ENCODE assay signal across 1 cellular context in the genomic region with DNA sequence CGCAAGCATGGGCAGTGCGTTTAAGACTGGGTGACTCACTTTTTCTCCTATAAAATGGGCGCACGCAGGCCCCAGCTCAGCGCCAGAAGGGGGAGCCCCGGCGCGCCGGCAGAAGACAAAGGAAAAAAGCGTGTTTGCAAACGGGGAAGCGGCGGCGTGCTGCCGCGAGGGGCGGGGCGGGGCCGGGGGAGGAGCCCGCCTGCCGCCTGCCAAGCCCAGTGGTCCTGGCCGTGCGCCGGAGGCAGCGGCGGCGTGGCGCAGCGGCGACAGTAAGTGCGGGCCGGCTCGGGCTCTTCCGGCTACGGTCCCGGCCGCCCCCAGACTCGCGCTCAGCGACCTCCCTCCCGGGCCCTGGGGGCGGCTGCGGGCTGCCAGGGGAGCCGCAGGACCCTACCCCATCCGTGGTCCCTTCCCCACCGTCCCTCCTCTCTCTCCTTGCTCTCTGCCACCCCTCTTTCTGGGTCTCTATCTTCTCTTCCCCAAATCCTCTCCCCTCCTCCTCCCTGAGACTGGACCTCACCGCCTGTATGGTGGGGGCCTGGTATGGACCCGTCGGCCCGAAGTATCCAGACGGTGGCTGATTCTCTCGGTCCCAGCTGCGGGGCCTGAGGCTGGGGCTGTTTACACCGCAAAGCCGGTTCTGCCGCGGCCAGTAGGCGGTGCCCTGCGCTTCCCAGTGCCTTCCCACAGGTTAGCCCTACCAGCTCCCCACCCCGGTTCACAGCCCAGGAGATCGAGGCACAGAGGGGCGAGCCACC.
TF ChIP-seq lines count a peak whose summit lies in the region.

A gene (plus strand): TSS at position 218 of the 758 bp plus-strand sequence. CDS start 51 bp downstream, at position 269.

TF ChIP-seq in K562, 482 proteins besides CTCF, POLR2A, EP300 and RAD21 (continued from another document and continues in another):
- TF ChIP-seq, protein P1, sequence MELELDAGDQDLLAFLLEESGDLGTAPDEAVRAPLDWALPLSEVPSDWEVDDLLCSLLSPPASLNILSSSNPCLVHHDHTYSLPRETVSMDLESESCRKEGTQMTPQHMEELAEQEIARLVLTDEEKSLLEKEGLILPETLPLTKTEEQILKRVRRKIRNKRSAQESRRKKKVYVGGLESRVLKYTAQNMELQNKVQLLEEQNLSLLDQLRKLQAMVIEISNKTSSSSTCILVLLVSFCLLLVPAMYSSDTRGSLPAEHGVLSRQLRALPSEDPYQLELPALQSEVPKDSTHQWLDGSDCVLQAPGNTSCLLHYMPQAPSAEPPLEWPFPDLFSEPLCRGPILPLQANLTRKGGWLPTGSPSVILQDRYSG (tag; conservative IDR thresholded peaks at IDR 0.05; ENCODE audit: low read depth), result no peak
- TF ChIP-seq GATAD2A (IDR thresholded peaks at IDR 0.05) (0 out of 2 replicates have a peak, but pooled peaks have one; percentile 55), ZNF197 (CRISPR knock-in tag; IDR thresholded peaks at IDR 0.05; ENCODE audit: low read depth) (peak; percentile 81; the same call in 1 of the 2 replicates), ZNF274 (IDR thresholded peaks at IDR 0.05; ENCODE audit: borderline replicate concordance, low read depth, low read length) (no peak), PYGO2 (tag; IDR thresholded peaks at IDR 0.05) (no peak), CHD1 (IDR thresholded peaks at IDR 0.05; ENCODE audit: low read length) (no peak), NFATC3 (IDR thresholded peaks at IDR 0.05) (no peak), BCOR (IDR thresholded peaks at IDR 0.05) (peak; percentile 100), CREB1 (IDR thresholded peaks at IDR 0.05) (peak; percentile 30; the same call in 1 of the 2 replicates), CREB1 (CRISPR knock-in tag; IDR thresholded peaks at IDR 0.05) (0 out of 2 replicates have a peak, but pooled peaks have one; percentile 36), ZNF124 (CRISPR knock-in tag; IDR thresholded peaks at IDR 0.05) (no peak), RCOR1 (IDR thresholded peaks at IDR 0.05; ENCODE audit: borderline replicate concordance in 1 of 2, low read depth in 2 of 2, low read length in 2 of 2) (peak; percentile 96 to 99), NBN (IDR thresholded peaks at IDR 0.05; ENCODE audit: low read depth) (peak; percentile 42), PURB (CRISPR knock-in tag; IDR thresholded peaks at IDR 0.05; ENCODE audit: low read depth) (no peak), HMG20B (CRISPR knock-in tag; IDR thresholded peaks at IDR 0.05) (no peak), ASH1L (IDR thresholded peaks at IDR 0.05; ENCODE audit: borderline replicate concordance, low read depth, partially characterized antibody) (no peak), KDM1A (IDR thresholded peaks at IDR 0.05) (peak in 1 of 2 experiments; percentile 99; a peak in 3 of 4 replicates), HDAC2 (IDR thresholded peaks at IDR 0.05) (peak; percentile 99; the same call in 1 of the 2 replicates), ZNF445 (CRISPR knock-in tag; IDR thresholded peaks at IDR 0.05; ENCODE audit: low read depth) (no peak), POLR3A (IDR thresholded peaks at IDR 0.05; ENCODE audit: borderline replicate concordance, extremely low read depth, insufficient read depth, insufficient read length) (no peak), HIVEP1 (CRISPR knock-in tag; IDR thresholded peaks at IDR 0.05) (no peak), NR2F6 (CRISPR knock-in tag; IDR thresholded peaks at IDR 0.05) (no peak), ZNF717 (CRISPR knock-in tag; IDR thresholded peaks at IDR 0.05) (no peak), ARNT (IDR thresholded peaks at IDR 0.05) (no peak), MTA3 (IDR thresholded peaks at IDR 0.05; ENCODE audit: borderline replicate concordance) (peak; percentile 53; the same call in 1 of the 2 replicates), ZNF121 (CRISPR knock-in tag; conservative IDR thresholded peaks at IDR 0.05) (no peak), TEAD4 (IDR thresholded peaks at IDR 0.05; ENCODE audit: low read length) (peak; percentile 25; the same call in 1 of the 2 replicates), TEAD4 (CRISPR knock-in tag; IDR thresholded peaks at IDR 0.05; ENCODE audit: borderline replicate concordance) (no peak), RBM14 (IDR thresholded peaks at IDR 0.05; ENCODE audit: borderline replicate concordance, insufficient read depth, low read depth, low read length) (no peak), ILK (tag; IDR thresholded peaks at IDR 0.05; ENCODE audit: borderline replicate concordance, low read depth) (no peak), FOXJ2 (tag; IDR thresholded peaks at IDR 0.05) (no peak), CBX1 (IDR thresholded peaks at IDR 0.05; ENCODE audit: low read depth) (peak; percentile 99), CEBPB (tag; IDR thresholded peaks at IDR 0.05) (no peak)
- TF ChIP-seq, protein P2, sequence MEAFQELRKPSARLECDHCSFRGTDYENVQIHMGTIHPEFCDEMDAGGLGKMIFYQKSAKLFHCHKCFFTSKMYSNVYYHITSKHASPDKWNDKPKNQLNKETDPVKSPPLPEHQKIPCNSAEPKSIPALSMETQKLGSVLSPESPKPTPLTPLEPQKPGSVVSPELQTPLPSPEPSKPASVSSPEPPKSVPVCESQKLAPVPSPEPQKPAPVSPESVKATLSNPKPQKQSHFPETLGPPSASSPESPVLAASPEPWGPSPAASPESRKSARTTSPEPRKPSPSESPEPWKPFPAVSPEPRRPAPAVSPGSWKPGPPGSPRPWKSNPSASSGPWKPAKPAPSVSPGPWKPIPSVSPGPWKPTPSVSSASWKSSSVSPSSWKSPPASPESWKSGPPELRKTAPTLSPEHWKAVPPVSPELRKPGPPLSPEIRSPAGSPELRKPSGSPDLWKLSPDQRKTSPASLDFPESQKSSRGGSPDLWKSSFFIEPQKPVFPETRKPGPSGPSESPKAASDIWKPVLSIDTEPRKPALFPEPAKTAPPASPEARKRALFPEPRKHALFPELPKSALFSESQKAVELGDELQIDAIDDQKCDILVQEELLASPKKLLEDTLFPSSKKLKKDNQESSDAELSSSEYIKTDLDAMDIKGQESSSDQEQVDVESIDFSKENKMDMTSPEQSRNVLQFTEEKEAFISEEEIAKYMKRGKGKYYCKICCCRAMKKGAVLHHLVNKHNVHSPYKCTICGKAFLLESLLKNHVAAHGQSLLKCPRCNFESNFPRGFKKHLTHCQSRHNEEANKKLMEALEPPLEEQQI (IDR thresholded peaks at IDR 0.05), result no peak
- TF ChIP-seq, protein P3, sequence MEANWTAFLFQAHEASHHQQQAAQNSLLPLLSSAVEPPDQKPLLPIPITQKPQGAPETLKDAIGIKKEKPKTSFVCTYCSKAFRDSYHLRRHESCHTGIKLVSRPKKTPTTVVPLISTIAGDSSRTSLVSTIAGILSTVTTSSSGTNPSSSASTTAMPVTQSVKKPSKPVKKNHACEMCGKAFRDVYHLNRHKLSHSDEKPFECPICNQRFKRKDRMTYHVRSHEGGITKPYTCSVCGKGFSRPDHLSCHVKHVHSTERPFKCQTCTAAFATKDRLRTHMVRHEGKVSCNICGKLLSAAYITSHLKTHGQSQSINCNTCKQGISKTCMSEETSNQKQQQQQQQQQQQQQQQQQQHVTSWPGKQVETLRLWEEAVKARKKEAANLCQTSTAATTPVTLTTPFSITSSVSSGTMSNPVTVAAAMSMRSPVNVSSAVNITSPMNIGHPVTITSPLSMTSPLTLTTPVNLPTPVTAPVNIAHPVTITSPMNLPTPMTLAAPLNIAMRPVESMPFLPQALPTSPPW (CRISPR knock-in tag; IDR thresholded peaks at IDR 0.05), result peak; percentile 90
- TF ChIP-seq, protein P4, sequence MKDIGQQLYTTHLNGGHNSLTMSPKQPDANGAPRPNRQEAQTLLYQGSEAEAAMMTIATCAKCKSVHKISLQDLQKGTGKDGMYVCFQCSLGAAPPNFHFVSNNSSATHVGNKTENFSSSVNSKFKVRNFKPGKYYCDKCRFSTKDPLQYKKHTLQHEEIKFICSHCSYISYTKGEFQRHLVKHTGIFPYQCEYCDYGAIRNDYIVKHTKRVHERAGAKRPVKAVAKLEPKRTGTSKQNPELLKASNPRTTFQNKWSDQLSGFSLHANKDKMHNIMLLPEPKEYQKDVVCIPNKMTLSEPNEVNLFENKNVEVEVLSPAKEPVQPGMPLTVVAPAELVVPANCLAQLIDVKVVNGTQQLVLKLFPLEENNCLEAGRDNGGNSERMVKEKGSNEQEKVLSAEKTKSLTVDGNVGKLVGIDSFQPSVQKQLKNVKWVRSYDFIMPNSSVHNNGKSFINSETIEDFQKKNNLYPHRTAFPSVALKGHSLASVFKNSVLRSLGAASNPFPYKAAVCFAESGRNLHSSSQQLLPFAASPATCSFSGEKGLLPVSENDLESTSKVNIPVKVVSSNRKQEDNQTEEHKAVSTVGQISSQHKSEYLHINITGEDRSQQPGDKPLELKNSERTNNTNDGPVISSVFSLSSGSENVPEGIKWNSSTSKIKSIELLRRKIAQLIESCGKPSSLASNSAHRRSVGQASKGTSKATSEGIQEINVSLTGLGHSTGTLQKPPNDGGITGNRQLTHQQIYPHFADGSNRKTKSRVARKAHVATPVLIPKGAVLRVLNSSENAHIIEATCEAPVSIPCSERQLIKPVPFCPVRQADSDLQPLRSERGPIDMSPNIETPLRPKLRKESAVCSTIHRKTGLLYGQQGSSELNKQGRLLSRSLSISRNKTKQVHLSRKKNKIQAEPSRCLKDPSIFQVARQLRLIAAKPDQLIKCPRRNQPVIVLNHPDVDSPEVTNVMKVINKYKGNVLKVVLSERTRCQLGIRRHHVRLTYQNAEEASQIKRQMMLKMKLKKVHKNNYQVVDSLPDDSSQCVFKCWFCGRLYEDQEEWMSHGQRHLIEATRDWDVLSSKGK (CRISPR knock-in tag; IDR thresholded peaks at IDR 0.05), result no peak
- TF ChIP-seq, protein P5, sequence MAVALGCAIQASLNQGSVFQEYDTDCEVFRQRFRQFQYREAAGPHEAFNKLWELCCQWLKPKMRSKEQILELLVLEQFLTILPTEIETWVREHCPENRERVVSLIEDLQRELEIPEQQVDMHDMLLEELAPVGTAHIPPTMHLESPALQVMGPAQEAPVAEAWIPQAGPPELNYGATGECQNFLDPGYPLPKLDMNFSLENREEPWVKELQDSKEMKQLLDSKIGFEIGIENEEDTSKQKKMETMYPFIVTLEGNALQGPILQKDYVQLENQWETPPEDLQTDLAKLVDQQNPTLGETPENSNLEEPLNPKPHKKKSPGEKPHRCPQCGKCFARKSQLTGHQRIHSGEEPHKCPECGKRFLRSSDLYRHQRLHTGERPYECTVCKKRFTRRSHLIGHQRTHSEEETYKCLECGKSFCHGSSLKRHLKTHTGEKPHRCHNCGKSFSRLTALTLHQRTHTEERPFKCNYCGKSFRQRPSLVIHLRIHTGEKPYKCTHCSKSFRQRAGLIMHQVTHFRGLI (CRISPR knock-in tag; IDR thresholded peaks at IDR 0.05), result no peak
- TF ChIP-seq, protein P6, sequence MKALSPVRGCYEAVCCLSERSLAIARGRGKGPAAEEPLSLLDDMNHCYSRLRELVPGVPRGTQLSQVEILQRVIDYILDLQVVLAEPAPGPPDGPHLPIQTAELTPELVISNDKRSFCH (CRISPR knock-in tag; IDR thresholded peaks at IDR 0.05), result no peak
- TF ChIP-seq, protein P6 (tag; IDR thresholded peaks at IDR 0.05), result peak; percentile 59; the same call in 1 of the 2 replicates
- TF ChIP-seq, protein P7, sequence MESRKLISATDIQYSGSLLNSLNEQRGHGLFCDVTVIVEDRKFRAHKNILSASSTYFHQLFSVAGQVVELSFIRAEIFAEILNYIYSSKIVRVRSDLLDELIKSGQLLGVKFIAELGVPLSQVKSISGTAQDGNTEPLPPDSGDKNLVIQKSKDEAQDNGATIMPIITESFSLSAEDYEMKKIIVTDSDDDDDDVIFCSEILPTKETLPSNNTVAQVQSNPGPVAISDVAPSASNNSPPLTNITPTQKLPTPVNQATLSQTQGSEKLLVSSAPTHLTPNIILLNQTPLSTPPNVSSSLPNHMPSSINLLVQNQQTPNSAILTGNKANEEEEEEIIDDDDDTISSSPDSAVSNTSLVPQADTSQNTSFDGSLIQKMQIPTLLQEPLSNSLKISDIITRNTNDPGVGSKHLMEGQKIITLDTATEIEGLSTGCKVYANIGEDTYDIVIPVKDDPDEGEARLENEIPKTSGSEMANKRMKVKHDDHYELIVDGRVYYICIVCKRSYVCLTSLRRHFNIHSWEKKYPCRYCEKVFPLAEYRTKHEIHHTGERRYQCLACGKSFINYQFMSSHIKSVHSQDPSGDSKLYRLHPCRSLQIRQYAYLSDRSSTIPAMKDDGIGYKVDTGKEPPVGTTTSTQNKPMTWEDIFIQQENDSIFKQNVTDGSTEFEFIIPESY (CRISPR knock-in tag; IDR thresholded peaks at IDR 0.05), result no peak
